ENCODE assay signal across 20 cellular contexts in genomic region chr1:2916153-2916552, GRCh38.
"Had no signal": no experiment of that assay in that cellular context is flagged by ENCODE, and none has a peak within 500 bp of the region (broad histone marks: within the 10 kb centered on the region; RNA-seq: fewer than 3 reads in every experiment).

No MANE protein-coding gene starts in this region.

- H3K4me2 ChIP-seq: SK-N-SH had no signal

- DNase-seq: IMR-90, Karpas-422, KG1, MG63, NCI-H1092, NCI-H1436, NCI-H187, NCI-H2029, NCI-H2081 treated with DMSO at 0.1 percent for 48 hours, NCI-H2171, NCI-H226, NCI-H446, NCI-H510A, NCI-H524 treated with DMSO at 0.1 percent for 48 hours, NCI-H69, NCI-H774, SHP77, SK-N-SH, SW 1271 had no signal

- H3K4me3 ChIP-seq: MG63 had no signal

- H3K9ac ChIP-seq: SK-N-SH had no signal

- H3K27ac ChIP-seq: RWPE1 had no signal

- H3K27me3 ChIP-seq: MG63 had no signal

- H3K9me3 ChIP-seq: MG63, SK-N-SH had no signal

- H3K36me3 ChIP-seq: MG63 had no signal
